ENCODE assay signal across 23 cellular contexts in genomic region chr17:53724726-53725125, GRCh38.
"Had no signal": no experiment of that assay in that cellular context is flagged by ENCODE, and none has a peak within 500 bp of the region (broad histone marks: within the 10 kb centered on the region; RNA-seq: fewer than 3 reads in every experiment).

No MANE protein-coding gene starts in this region.

- H3K4me1 ChIP-seq: breast epithelium, tibial nerve, uterus had no signal

- H3K27me3 Mint-ChIP-seq: memory B cell; naive thymus-derived CD4-positive, alpha-beta T cell had no signal

- ATAC-seq: activated T-cell treated with anti-CD3 and anti-CD28 coated beads, Interleukin-2, amount 50 U/mL, for 72 hours; left ventricle myocardium superior; mucosa of descending colon; naive thymus-derived CD4-positive, alpha-beta T cell; SK-N-SH treated with all-trans-retinoic acid at 6 μM for 48 hours had no signal

- H3K27ac ChIP-seq: breast epithelium, coronary artery, tibial nerve, uterus had no signal

- DNase-seq: activated CD4-positive, alpha-beta T cell treated with anti-CD3 and anti-CD28 coated beads, Interleukin-2, amount 50 U/mL, for 1 hour; activated CD8-positive, alpha-beta memory T cell treated with anti-CD3 and anti-CD28 coated beads for 24 hours; activated CD8-positive, alpha-beta memory T cell treated with anti-CD3 and anti-CD28 coated beads, Interleukin-2, amount 50 U/mL, for 48 hours; activated effector memory CD4-positive, alpha-beta T cell treated with anti-CD3 and anti-CD28 coated beads, Interleukin-2, amount 50 U/mL, for 16 hours; activated naive CD4-positive, alpha-beta T cell treated with anti-CD3 and anti-CD28 coated beads, Interleukin-2, amount 50 U/mL, for 16 hours; activated T-cell treated with anti-CD3 and anti-CD28 coated beads, Interleukin-2, amount 50 U/mL, for 72 hours; aorta; erythroblast; hippocampal formation; islet precursor cell; left ventricle myocardium superior; mucosa of descending colon; naive thymus-derived CD4-positive, alpha-beta T cell; posterior cingulate gyrus; retina; stimulated activated CD4-positive, alpha-beta T cell treated with anti-CD3 and anti-CD28 coated beads, Interleukin-1b, Interleukin-23, amount 100 ng/mL, for 48 hours; stimulated activated naive CD4-positive, alpha-beta T cell treated with Interleukin-2 at 50 U/mL for 16 hours; uterus had no signal

- H3K36me3 ChIP-seq: breast epithelium, tibial nerve, uterus had no signal

- H3K9me3 ChIP-seq: uterus had no signal

- H3K4me1 Mint-ChIP-seq: memory B cell; naive thymus-derived CD4-positive, alpha-beta T cell had no signal

- H3K4me3 Mint-ChIP-seq: activated T-cell treated with anti-CD3 and anti-CD28 coated beads, Interleukin-2, amount 50 U/mL, for 72 hours; memory B cell; naive thymus-derived CD4-positive, alpha-beta T cell had no signal

- H3K27me3 ChIP-seq: breast epithelium, tibial nerve, uterus had no signal

- H3K27ac Mint-ChIP-seq: activated T-cell treated with anti-CD3 and anti-CD28 coated beads, Interleukin-2, amount 50 U/mL, for 72 hours; memory B cell; naive thymus-derived CD4-positive, alpha-beta T cell had no signal

- H3K4me3 ChIP-seq: breast epithelium, coronary artery, mucosa of descending colon, tibial nerve, uterus had no signal

- H3K36me3 Mint-ChIP-seq: memory B cell; naive thymus-derived CD4-positive, alpha-beta T cell had no signal
